ENCODE assay signal across 1 cellular context in genomic region chr3:81531256-81531655, GRCh38.
TF ChIP-seq lines count a peak whose summit lies in the region.

No MANE protein-coding gene starts in this region.

TF ChIP-seq in HepG2, 621 proteins besides CTCF, POLR2A, EP300 and RAD21 (continued from another document):
- TF ChIP-seq NFAT5 (CRISPR knock-in tag; IDR thresholded peaks at IDR 0.05) (no peak), ZNF260 (CRISPR knock-in tag; IDR thresholded peaks at IDR 0.05; ENCODE audit: borderline replicate concordance, low read depth) (no peak), CCAR2 (optimal IDR thresholded peaks at IDR 0.05; ENCODE audit: low read depth, low read length) (no peak), REXO4 (CRISPR knock-in tag; IDR thresholded peaks at IDR 0.05; ENCODE audit: borderline replicate concordance) (no peak), ZBTB26 (CRISPR knock-in tag; IDR thresholded peaks at IDR 0.05; ENCODE audit: borderline replicate concordance) (no peak)
